ENCODE assay signal across 8 cellular contexts in genomic region chr7:128427289-128427891, GRCh38. TPM values are rescaled to one million over a fixed set of nuclear protein-coding genes. Genes with fewer than 3 reads are reported as not detected.
DNase-seq lines count a peak whose midpoint lies in the region; ATAC-seq and TF ChIP-seq lines count a peak whose summit lies in the region.

No MANE protein-coding gene starts in this region.

- no peaks in the 10 kb centered on the region for H3K36me3 ChIP-seq in HEK293 (ENCODE audit: control insufficient read depth in 2 of 2, insufficient read depth in 1 of 2, low read length in 2 of 2)
- H3K36me3 ChIP-seq in brain microvascular endothelial cell (replicated peaks): no peaks in the 10 kb centered on the region
- no peaks in the 10 kb centered on the region for H3K36me3 ChIP-seq in thoracic aorta

- in situ Hi-C loops in brain microvascular endothelial cell (cut with HindIII; ENCODE audit: low pct_ligation_motif_present, low sequenced_read_pairs): no loop called here

- peak; percentile 56 for DNase-seq in SIG-M5 treated with dmso at 0.1 percent for 504 hours (lab: John Stamatoyannopoulos, UW; ENCODE audit: unreplicated experiment)
- DNase-seq in SIG-M5 (lab: John Stamatoyannopoulos, UW): no peak
- peak; percentile 77 for DNase-seq in NCI-H748 (lab: John Stamatoyannopoulos, UW; ENCODE audit: unreplicated experiment)
- peak; percentile 42 for DNase-seq in brain microvascular endothelial cell
- peak; percentile 58 for DNase-seq in kidney glomerular epithelial cell (lab: John Stamatoyannopoulos, UW)
- DNase-seq in thoracic aorta (ENCODE audit: low spot score): no peak
- DNase-seq in NK-92 treated with Interleukin-12 subunit alpha and Interleukin-12 subunit beta, amount 100 ng/mL, for 24 hours (lab: John Stamatoyannopoulos, UW): no peak

- no peak overlapping the region for H3K4me3 ChIP-seq in HEK293 (ENCODE audit: low read depth, low read length)
- H3K4me3 ChIP-seq in brain microvascular endothelial cell (ENCODE audit: low read depth, low read length): no peak overlapping the region
- H3K4me3 ChIP-seq in thoracic aorta: no peak overlapping the region

- CTCF ChIA-PET in HEK293 (lab: Yijun Ruan, JAX): interaction anchor here (0.6 to 9.2 kb wide), 35 partner anchors 8 to 1635 kb away, joined by 3 to 189 read pairs (median 10); partner anchors contain the start of genes GARIN1A, HILPDA, METTL2B and RBM28

- H3K4me1 ChIP-seq in HEK293 (ENCODE audit: control insufficient read depth, insufficient read depth, low read length) (no peaks in the 10 kb centered on the region), thoracic aorta (ENCODE audit: control insufficient read depth in 1 of 2, low read depth in 2 of 2) (no peaks in the 10 kb centered on the region)

- POLR2A ChIA-PET in HEK293 (lab: Yijun Ruan, JAX): interaction anchor here (1.7 kb wide), 1 partner anchor 28 kb away, joined by 7 read pairs; the partner anchor contains the start of gene HILPDA

- peak; percentile 67; the same call in 1 of the 2 replicates for TF ChIP-seq CTCF in HEK293 (tag by site-specific recombination; IDR thresholded peaks at IDR 0.05)
- TF ChIP-seq CTCF in brain microvascular endothelial cell (IDR thresholded peaks at IDR 0.05; ENCODE audit: low read depth, low read length, missing control alignments): peak; percentile 57
- TF ChIP-seq CTCF in thoracic aorta (IDR thresholded peaks at IDR 0.05): peak; percentile 80

- H3K27me3 ChIP-seq in brain microvascular endothelial cell (replicated peaks) (no peaks in the 10 kb centered on the region), thoracic aorta (replicated peaks; ENCODE audit: insufficient read depth) (no peaks in the 10 kb centered on the region)

- peak; percentile 54 for ATAC-seq in thoracic aorta (ENCODE audit: insufficient number of reproducible peaks, low FRiP score, low read depth)

- no peaks in the 10 kb centered on the region for H3K9me3 ChIP-seq in HEK293 (ENCODE audit: control insufficient read depth, insufficient read depth, low read depth, low read length)
- no peaks in the 10 kb centered on the region for H3K9me3 ChIP-seq in thoracic aorta

- no peak overlapping the region for H3K27ac ChIP-seq in HEK293 (ENCODE audit: extremely low read depth, low read depth, low read length)
- no peak overlapping the region for H3K27ac ChIP-seq in brain microvascular endothelial cell
- no peak overlapping the region for H3K27ac ChIP-seq in thoracic aorta

TF ChIP-seq in HEK293, 187 proteins besides CTCF, POLR2A, EP300 and RAD21 (continues in another document):
- TF ChIP-seq GLI4 (tag by site-specific recombination; IDR thresholded peaks at IDR 0.05) (no peak), ZNF692 (tag by site-specific recombination; IDR thresholded peaks at IDR 0.05) (no peak), MEIS1 (CRISPR knock-in tag; IDR thresholded peaks at IDR 0.05; ENCODE audit: borderline replicate concordance) (no peak), ZNF133 (tag by site-specific recombination; IDR thresholded peaks at IDR 0.05) (no peak), ZSCAN4 (tag by site-specific recombination; IDR thresholded peaks at IDR 0.05) (no peak), ZNF544 (tag by site-specific recombination; IDR thresholded peaks at IDR 0.05) (no peak), SP7 (tag by site-specific recombination; IDR thresholded peaks at IDR 0.05) (peak; percentile 37; the same call in 1 of the 2 replicates), OSR2 (tag by site-specific recombination; IDR thresholded peaks at IDR 0.05) (no peak), ZNF223 (tag by site-specific recombination; IDR thresholded peaks at IDR 0.05) (no peak), ZBTB17 (tag by site-specific recombination; IDR thresholded peaks at IDR 0.05) (peak; percentile 67), ZNF155 (tag by site-specific recombination; IDR thresholded peaks at IDR 0.05) (no peak), ZEB2 (tag by site-specific recombination; IDR thresholded peaks at IDR 0.05) (no peak), ZFP3 (tag by site-specific recombination; IDR thresholded peaks at IDR 0.05; ENCODE audit: low read depth) (no peak), GFI1B (tag by site-specific recombination; IDR thresholded peaks at IDR 0.05) (no peak), ATF2 (tag by site-specific recombination; IDR thresholded peaks at IDR 0.05; ENCODE audit: low read depth) (0 out of 2 replicates have a peak, but pooled peaks have one; percentile 18), ZNF518A (tag by site-specific recombination; conservative IDR thresholded peaks at IDR 0.05; ENCODE audit: low read depth) (no peak), ZNF138 (tag by site-specific recombination; IDR thresholded peaks at IDR 0.05; ENCODE audit: borderline replicate concordance) (no peak), ZSCAN16 (tag by site-specific recombination; IDR thresholded peaks at IDR 0.05) (no peak), ZNF621 (tag by site-specific recombination; IDR thresholded peaks at IDR 0.05) (no peak), ZNF660 (tag by site-specific recombination; IDR thresholded peaks at IDR 0.05) (peak; percentile 72; the same call in 1 of the 2 replicates), KLF16 (tag by site-specific recombination; IDR thresholded peaks at IDR 0.05) (no peak), ZNF610 (tag by site-specific recombination; IDR thresholded peaks at IDR 0.05; ENCODE audit: borderline replicate concordance) (no peak), ZBTB20 (tag by site-specific recombination; IDR thresholded peaks at IDR 0.05) (no peak)

RNA-seq across cellular contexts. Expression of gene IMPDH1, which starts 17.6 kb away (rescaled TPM):
- 10 to 100 TPM; 48.1 to 59.7 TPM for total RNA-seq in thoracic aorta

RNA-seq across cellular contexts. Expression of gene HILPDA, which starts 28.3 kb away (rescaled TPM):
- total RNA-seq in thoracic aorta: 10 to 100 TPM in 1 of 2 donors, 1 to 10 TPM in 1; 9.3 to 19.8 TPM

RNA-seq across cellular contexts. Expression of gene METTL2B, which starts 49.2 kb away (rescaled TPM):
- 10 to 100 TPM; 14.6 to 49.0 TPM for total RNA-seq in thoracic aorta

Comparison
In these comparisons a context has a peak if more than half of its experiments do, and no peak if none do; other contexts are left out.
1. DNase-seq: peak in SIG-M5 treated with dmso at 0.1 percent for 504 hours (single experiment), NCI-H748 (single experiment), brain microvascular endothelial cell (single experiment) and kidney glomerular epithelial cell (single experiment); none in SIG-M5 (single experiment), thoracic aorta (single experiment) and NK-92 treated with Interleukin-12 subunit alpha and Interleukin-12 subunit beta, amount 100 ng/mL, for 24 hours (single experiment).
2. Peak in every context shown above with its lines, with median percentiles within 50 percentile points of each other: CTCF ChIP-seq.